ENCODE assay signal across 27 cellular contexts in genomic region chr7:76252020-76252419, GRCh38. TPM values are rescaled to one million over a fixed set of nuclear protein-coding genes. Genes with fewer than 3 reads are reported as not detected.
"Had no signal": no experiment of that assay in that cellular context is flagged by ENCODE, and none has a peak within 500 bp of the region (broad histone marks: within the 10 kb centered on the region; RNA-seq: fewer than 3 reads in every experiment).

No MANE protein-coding gene starts in this region.

- H3K27ac ChIP-seq: left lung, lower lobe of right lung, pancreas, prostate gland, sigmoid colon, spleen, thyroid gland, transverse colon, upper lobe of left lung had no signal

- ATAC-seq: left lung; lower lobe of right lung; naive thymus-derived CD8-positive, alpha-beta T cell; pancreas; right cardiac atrium; stimulated activated memory B cell treated with anti-CD40 and anti-IgM and Interleukin-4, amounts not matched to agents 10 μg/mL and 1 μg/mL and 100 μg/mL, for 72 hours; stimulated activated naive CD8-positive, alpha-beta T cell treated with anti-CD3 and anti-CD28 coated beads, Interleukin-15, amount 100 ng/mL, for 72 hours had no signal

- H2AFZ ChIP-seq: hepatocyte had no signal

- H3K4me3 Mint-ChIP-seq: naive thymus-derived CD8-positive, alpha-beta T cell; nephron; neural crest cell; stimulated activated memory B cell treated with anti-CD40 and anti-IgM and Interleukin-4, amounts not matched to agents 10 μg/mL and 1 μg/mL and 100 μg/mL, for 72 hours; stimulated activated naive CD8-positive, alpha-beta T cell treated with anti-CD3 and anti-CD28 coated beads, Interleukin-15, amount 100 ng/mL, for 72 hours had no signal

- H3K4me3 ChIP-seq: hepatocyte, left lung, lower lobe of right lung, pancreas, prostate gland, sigmoid colon, spleen, thyroid gland, transverse colon, upper lobe of left lung had no signal

- H3K36me3 ChIP-seq: left lung, lower lobe of right lung, pancreas, prostate gland, sigmoid colon, spleen, thyroid gland, transverse colon, upper lobe of left lung had no signal

- H3K27ac Mint-ChIP-seq: naive thymus-derived CD8-positive, alpha-beta T cell; nephron; stimulated activated memory B cell treated with anti-CD40 and anti-IgM and Interleukin-4, amounts not matched to agents 10 μg/mL and 1 μg/mL and 100 μg/mL, for 72 hours; stimulated activated naive CD8-positive, alpha-beta T cell treated with anti-CD3 and anti-CD28 coated beads, Interleukin-15, amount 100 ng/mL, for 72 hours had no signal

- H3K36me3 Mint-ChIP-seq: naive thymus-derived CD8-positive, alpha-beta T cell; stimulated activated memory B cell treated with anti-CD40 and anti-IgM and Interleukin-4, amounts not matched to agents 10 μg/mL and 1 μg/mL and 100 μg/mL, for 72 hours had no signal

- H3K4me2 ChIP-seq: hepatocyte had no signal

- H3K27me3 ChIP-seq: hepatocyte, pancreas, sigmoid colon, thyroid gland, upper lobe of left lung had no signal

- H3K4me1 Mint-ChIP-seq: naive thymus-derived CD8-positive, alpha-beta T cell; nephron; stimulated activated memory B cell treated with anti-CD40 and anti-IgM and Interleukin-4, amounts not matched to agents 10 μg/mL and 1 μg/mL and 100 μg/mL, for 72 hours; stimulated activated naive CD8-positive, alpha-beta T cell treated with anti-CD3 and anti-CD28 coated beads, Interleukin-15, amount 100 ng/mL, for 72 hours had no signal

- DNase-seq: kidney; left colon; left lung; lower lobe of right lung; mammary epithelial cell; mesenchymal stem cell; naive thymus-derived CD8-positive, alpha-beta T cell; nucleus accumbens; pancreas; retina; right cardiac atrium; sigmoid colon; small intestine; spleen; stimulated activated CD4-positive, alpha-beta T cell treated with anti-CD3 and anti-CD28 coated beads, Interleukin-4, amount 100 ng/mL, for 24 hours; stimulated activated naive CD4-positive, alpha-beta T cell treated with Interleukin-2 at 50 U/mL for 16 hours; stimulated activated naive CD8-positive, alpha-beta T cell treated with anti-CD3 and anti-CD28 coated beads, Interleukin-15, amount 100 ng/mL, for 72 hours; substantia nigra; thyroid gland; transverse colon; upper lobe of left lung had no signal

- H3K79me2 ChIP-seq: hepatocyte had no signal

- FAIRE-seq: islet of Langerhans, kidney, pancreas, small intestine had no signal

- H3K4me1 ChIP-seq: left lung, lower lobe of right lung, pancreas, sigmoid colon, spleen, transverse colon, upper lobe of left lung had no signal

- H3K9me3 Mint-ChIP-seq: naive thymus-derived CD8-positive, alpha-beta T cell; nephron; neural crest cell; stimulated activated memory B cell treated with anti-CD40 and anti-IgM and Interleukin-4, amounts not matched to agents 10 μg/mL and 1 μg/mL and 100 μg/mL, for 72 hours; stimulated activated naive CD8-positive, alpha-beta T cell treated with anti-CD3 and anti-CD28 coated beads, Interleukin-15, amount 100 ng/mL, for 72 hours had no signal

- H3K9me3 ChIP-seq: left lung, lower lobe of right lung, pancreas, prostate gland, sigmoid colon, spleen, thyroid gland, transverse colon, upper lobe of left lung had no signal

RNA-seq across cellular contexts. Expression of gene SRRM3, which starts 50.3 kb away (rescaled TPM):
- total RNA-seq: naive thymus-derived CD8-positive, alpha-beta T cell had no signal
- polyA plus RNA-seq: naive thymus-derived CD8-positive, alpha-beta T cell had no signal
